Comparison of ENCODE assay signal across 9 cellular contexts in genomic region chrX:65667157-65667502, GRCh38. TPM values are rescaled to one million over a fixed set of nuclear protein-coding genes. Genes with fewer than 3 reads are reported as not detected.
DNase-seq lines count a peak whose midpoint lies in the region; ATAC-seq and TF ChIP-seq lines count a peak whose summit lies in the region.
"Had no signal": no experiment of that assay in that cellular context is flagged by ENCODE, and none has a peak within 500 bp of the region (broad histone marks: within the 10 kb centered on the region; RNA-seq: fewer than 3 reads in every experiment).

No MANE protein-coding gene starts in this region.

- no peak for DNase-seq in A673 (ENCODE audit: low spot score)
- no peak for DNase-seq in activated CD4-positive, alpha-beta memory T cell treated with anti-CD3 and anti-CD28 coated beads, Interleukin-2, amount 10 ng/mL, durations not matched to agents 7 days and 5 days
- DNase-seq in mucosa of descending colon, result no peak
- DNase-seq in pons (ENCODE audit: low spot score), result no peak
- DNase-seq in NCI-H2196 (lab: John Stamatoyannopoulos, UW; ENCODE audit: unreplicated experiment), result no peak
- no peak for DNase-seq in NOMO-1 treated with dmso at 0.1 percent for 144 hours (lab: John Stamatoyannopoulos, UW; ENCODE audit: unreplicated experiment)
- no peak for DNase-seq in kidney tubule cell (ENCODE audit: low spot score)
- DNase-seq: NCI-H1048 had no signal

- H3K4me3 ChIP-seq in A673 (ENCODE audit: low read depth, low read length, poor library complexity, severe bottlenecking) (peak overlapping the region; percentile 77), mucosa of descending colon (no peak overlapping the region)

- peaks cover 38% of the 10 kb centered on the region for H3K4me1 Mint-ChIP-seq in activated CD4-positive, alpha-beta memory T cell treated with anti-CD3 and anti-CD28 coated beads, Interleukin-2, amount 10 ng/mL, durations not matched to agents 7 days and 5 days

- peak overlapping the region; percentile 68 for H3K4me3 Mint-ChIP-seq in activated CD4-positive, alpha-beta memory T cell treated with anti-CD3 and anti-CD28 coated beads, Interleukin-2, amount 10 ng/mL, durations not matched to agents 7 days and 5 days

- POLR2A ChIA-PET in A673 (lab: Charles Lee; ENCODE audit: low non-redundant PET), result no interaction called here
- POLR2A ChIA-PET in activated CD4-positive, alpha-beta memory T cell treated with anti-CD3 and anti-CD28 coated beads, Interleukin-2, amount 10 ng/mL, durations not matched to agents 7 days and 5 days (lab: Charles Lee), result interaction anchor here (0.7 to 5.0 kb wide), 11 partner anchors 10 to 79 kb away, joined by 3 to 50 read pairs (median 4); no protein-coding TSS in a partner anchor

- no peak for TF ChIP-seq CTCF in A673 (conservative IDR thresholded peaks at IDR 0.05; ENCODE audit: low read depth, low read length)
- TF ChIP-seq CTCF in mucosa of descending colon (IDR thresholded peaks at IDR 0.05), result no peak

- H3K4me1 ChIP-seq in A673 (ENCODE audit: insufficient read depth, low read length, poor library complexity, severe bottlenecking) (peaks cover 16% of the 10 kb centered on the region), mucosa of descending colon (ENCODE audit: low read depth) (peaks cover 2% of the 10 kb centered on the region)

- no peaks in the 10 kb centered on the region for H3K27me3 ChIP-seq in A673 (replicated peaks; ENCODE audit: insufficient read depth, low read depth, low read length, poor library complexity)

- peak overlapping the region; percentile 77 for H3K27ac Mint-ChIP-seq in activated CD4-positive, alpha-beta memory T cell treated with anti-CD3 and anti-CD28 coated beads, Interleukin-2, amount 10 ng/mL, durations not matched to agents 7 days and 5 days

- H3K36me3 ChIP-seq in A673 (ENCODE audit: insufficient read depth, low read length, poor library complexity, severe bottlenecking) (no peaks in the 10 kb centered on the region), mucosa of descending colon (ENCODE audit: low read depth) (no peaks in the 10 kb centered on the region)

- H3K27me3 Mint-ChIP-seq in activated CD4-positive, alpha-beta memory T cell treated with anti-CD3 and anti-CD28 coated beads, Interleukin-2, amount 10 ng/mL, durations not matched to agents 7 days and 5 days, result no peaks in the 10 kb centered on the region

- ATAC-seq in GM21825 (IDR thresholded peaks at IDR 0.05; ENCODE audit: unreplicated experiment) (peak; percentile 19), mucosa of descending colon (peak; percentile 10)

- intact Hi-C loops in A673 (cut with micrococcal nuclease; ENCODE audit: unreplicated experiment), result loop anchor here (5.0 kb wide), 2 partner anchors 35 to 70 kb away; no protein-coding TSS in a partner anchor
- intact Hi-C loops in mucosa of descending colon (cut with DNase I, micrococcal nuclease), result no loop called here

- CTCF ChIA-PET in A673 (lab: Charles Lee), result no interaction called here
- CTCF ChIA-PET in activated CD4-positive, alpha-beta memory T cell treated with anti-CD3 and anti-CD28 coated beads, Interleukin-2, amount 10 ng/mL, durations not matched to agents 7 days and 5 days (lab: Charles Lee), result interaction anchor here (0.9 to 1.0 kb wide), 2 partner anchors 71 to 253 kb away, joined by 3 to 4 read pairs; no protein-coding TSS in a partner anchor

- peaks cover 3% of the 10 kb centered on the region for H3K9me3 Mint-ChIP-seq in activated CD4-positive, alpha-beta memory T cell treated with anti-CD3 and anti-CD28 coated beads, Interleukin-2, amount 10 ng/mL, durations not matched to agents 7 days and 5 days

- H3K36me3 Mint-ChIP-seq in activated CD4-positive, alpha-beta memory T cell treated with anti-CD3 and anti-CD28 coated beads, Interleukin-2, amount 10 ng/mL, durations not matched to agents 7 days and 5 days (ENCODE audit: low read depth), result peaks cover 44% of the 10 kb centered on the region

- H3K9me3 ChIP-seq in A673 (ENCODE audit: low read depth, low read length, poor library complexity, severe bottlenecking), result peaks cover 4% of the 10 kb centered on the region
- no peaks in the 10 kb centered on the region for H3K9me3 ChIP-seq in mucosa of descending colon

- no TSS peak for BruUV-seq in A673 (replicated peaks; lab: Mats Ljungman, UMichigan)

- no peak overlapping the region for H3K27ac ChIP-seq in A673 (ENCODE audit: low read depth, low read length, poor library complexity, severe bottlenecking)

RNA-seq across cellular contexts. Expression of gene MSN, which starts 0.3 kb away (rescaled TPM):
- 415 and 468 TPM in 2 replicates for total RNA-seq in A673 (2021)
- 100 to 1,000 TPM; 632 to 637 TPM for total RNA-seq in activated CD4-positive, alpha-beta memory T cell treated with anti-CD3 and anti-CD28 coated beads, Interleukin-2, amount 10 ng/mL, durations not matched to agents 7 days and 5 days
- total RNA-seq in mucosa of descending colon, result 100 to 1,000 TPM in 1 of 3 donors, 10 to 100 TPM in 2; 25.9 to 127 (median 66.2) TPM
